ENCODE assay signal across 8 cellular contexts in the genomic region with DNA sequence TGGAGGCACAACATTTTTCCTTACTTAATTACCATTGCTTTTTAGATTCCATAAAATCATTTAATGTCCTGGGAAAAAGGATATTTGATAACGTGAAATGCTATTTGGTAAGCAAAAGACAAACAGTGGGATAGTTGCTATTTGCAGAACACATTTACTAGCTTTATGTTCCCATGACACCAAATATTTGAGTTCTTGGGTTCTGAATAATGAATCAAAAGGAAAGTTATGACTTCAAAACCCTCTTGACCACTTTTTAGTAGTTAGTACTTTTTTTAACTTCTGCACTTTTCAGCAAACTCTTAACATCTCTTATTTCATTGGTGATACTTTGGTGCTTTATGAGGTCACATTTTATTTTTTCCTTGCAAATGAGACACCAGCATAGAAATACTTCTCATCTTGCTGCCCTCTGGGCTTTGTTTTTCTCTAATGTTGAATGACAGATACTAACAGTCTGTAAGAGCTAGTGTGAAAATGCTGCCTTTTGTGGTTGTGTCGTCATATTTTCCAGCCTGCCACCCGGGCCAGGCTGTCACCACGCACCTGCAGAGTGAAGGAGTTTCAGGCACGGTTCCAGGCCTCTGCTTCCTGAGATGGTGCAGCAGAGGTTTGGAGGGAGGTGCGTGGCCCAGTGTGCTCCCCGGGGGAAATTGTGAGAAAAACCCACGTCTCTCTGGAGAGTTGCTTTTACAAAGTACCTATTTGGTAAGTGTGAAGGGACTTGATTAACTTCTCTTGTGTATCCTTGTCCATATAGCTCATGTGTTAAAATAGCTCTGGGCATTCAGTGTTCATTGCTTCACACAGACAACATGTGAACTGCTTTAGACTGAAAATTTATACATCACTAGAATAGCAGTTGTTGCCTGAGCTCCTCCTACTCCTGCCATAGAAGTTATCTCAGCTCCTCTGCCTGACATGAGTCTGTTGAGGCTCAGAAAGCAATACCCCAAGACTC. TPM values are rescaled to one million over a fixed set of nuclear protein-coding genes. Genes with fewer than 3 reads are reported as not detected.
DNase-seq lines count a peak whose midpoint lies in the region; ATAC-seq and TF ChIP-seq lines count a peak whose summit lies in the region.

No MANE protein-coding gene starts in this region.

- DNase-seq in T-helper 9 cell (peak; percentile 27), dermis blood vessel endothelial cell (peak; percentile 22), transverse colon (peak; percentile 35), NCI-H146 (lab: John Stamatoyannopoulos, UW) (no peak), HPDE6-E6E7 (ENCODE audit: extremely low spot score) (no peak), AML-193 (lab: John Stamatoyannopoulos, UW) (no peak)

- TF ChIP-seq POLR2A in transverse colon (IDR thresholded peaks at IDR 0.05), result no peak

- WGBS in transverse colon (ENCODE audit: low coverage in 1 of 2), 2 donors, result 44% methylated on average over 8 of the region's 8 CpGs; no CpG with 5 or more reads in 1 of the 2 donors

- H3K27ac ChIP-seq in transverse colon, result no peak overlapping the region

- H3K4me1 ChIP-seq in transverse colon, result no peaks in the 10 kb centered on the region

- no peak for TF ChIP-seq EP300 in transverse colon (IDR thresholded peaks at IDR 0.05; ENCODE audit: low read depth)

- peak; percentile 86 for ATAC-seq in GM19035 (IDR thresholded peaks at IDR 0.05; ENCODE audit: unreplicated experiment)
- peak; percentile 82 for ATAC-seq in HG02981 (IDR thresholded peaks at IDR 0.05; ENCODE audit: unreplicated experiment)

- no peaks in the 10 kb centered on the region for H3K36me3 ChIP-seq in transverse colon

- in situ Hi-C loops in transverse colon (cut with MboI; ENCODE audit: low pct_ligation_motif_present in 1 of 4, low pct_unique_long_range_greater_than_20kb in 1 of 4, low sequenced_read_pairs in 3 of 4), result no loop called here

- no peak overlapping the region for H3K4me3 ChIP-seq in transverse colon

- H3K9me3 ChIP-seq in transverse colon, result no peaks in the 10 kb centered on the region

- H3K27me3 ChIP-seq in transverse colon, result no peaks in the 10 kb centered on the region

- intact Hi-C loops in transverse colon (cut with DNase I; ENCODE audit: low total_unique reads), result no loop called here

- no peak for TF ChIP-seq CTCF in transverse colon (IDR thresholded peaks at IDR 0.05)

RNA-seq across cellular contexts. Expression of a gene that starts 34.7 kb away (rescaled TPM):
- total RNA-seq in dermis blood vessel endothelial cell (36.0 and 40.0 TPM in 2 replicates), transverse colon (10 to 100 TPM; 11.9 to 37.8 (median 25.9) TPM)

Comparison
In these comparisons a context has a peak if more than half of its experiments do, and no peak if none do; other contexts are left out.
1. DNase-seq: peak in T-helper 9 cell (single experiment), dermis blood vessel endothelial cell (single experiment) and transverse colon (single experiment); none in NCI-H146 (single experiment), HPDE6-E6E7 (single experiment) and AML-193 (0 of 2).